ENCODE assay signal across 13 cellular contexts in the genomic region with DNA sequence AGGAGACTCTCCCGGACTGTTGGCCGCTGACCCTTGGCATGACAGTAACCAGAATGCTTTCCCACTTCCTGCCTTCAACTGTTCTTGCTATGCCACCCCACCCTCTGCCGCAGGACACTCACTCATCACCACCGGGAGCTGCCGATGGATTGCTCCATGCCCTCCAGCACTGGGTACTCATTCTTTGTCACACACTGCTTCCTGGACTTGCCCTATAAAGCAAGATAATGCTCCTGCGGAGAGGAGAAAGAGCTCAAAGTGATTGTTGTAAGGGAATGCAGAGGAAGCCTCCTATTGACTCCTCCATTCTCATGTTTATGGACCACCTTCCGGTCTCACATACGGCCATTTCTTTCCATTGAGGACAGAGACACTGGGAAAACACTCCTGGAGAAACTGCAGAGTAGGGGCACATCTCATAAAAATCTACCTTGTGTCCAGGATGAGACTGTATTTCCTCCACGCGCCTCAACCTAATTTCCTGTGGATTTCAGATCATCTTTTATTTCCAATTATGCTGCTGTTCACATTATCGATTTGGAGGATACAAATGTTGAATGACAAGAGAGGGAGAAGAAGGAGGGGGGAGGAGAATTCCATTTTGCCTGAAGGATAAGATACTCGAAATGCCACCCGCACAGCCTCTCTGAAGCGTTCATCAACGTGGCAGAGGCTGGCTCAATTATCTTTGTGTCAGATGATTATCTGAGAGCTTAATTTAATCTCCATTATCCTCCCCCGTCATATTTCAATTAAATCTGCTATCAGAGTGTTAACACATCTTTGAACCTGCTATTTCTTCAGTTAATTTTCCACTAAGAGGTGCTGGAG.
DNase-seq lines count a peak whose midpoint lies in the region; TF ChIP-seq lines count a peak whose summit lies in the region.
"Had no signal": no experiment of that assay in that cellular context is flagged by ENCODE, and none has a peak within 500 bp of the region (broad histone marks: within the 10 kb centered on the region; RNA-seq: fewer than 3 reads in every experiment).

No MANE protein-coding gene starts in this region.

- H3K4me3 ChIP-seq in foreskin fibroblast (ENCODE audit: low read depth in 1 of 2, low read length in 2 of 2) = no peak overlapping the region
- H3K4me3 ChIP-seq: left ventricle myocardium inferior had no signal

- DNase-seq in GM04504 (ENCODE audit: low read depth) (peak; percentile 35), RPMI7951 (ENCODE audit: low read depth) (peak; percentile 99), foreskin fibroblast (peak; percentile 29 to 71), putamen (ENCODE audit: low spot score) (peak; percentile 75), KBM-7 (no peak), NOMO-1 treated with DMSO at 0.1 percent for 48 hours (lab: John Stamatoyannopoulos, UW; ENCODE audit: unreplicated experiment) (no peak), SHP77 (lab: John Stamatoyannopoulos, UW) (no peak)
- no peak for DNase-seq in activated effector memory CD4-positive, alpha-beta T cell treated with anti-CD3 and anti-CD28 coated beads, Interleukin-2, amount 50 U/mL, for 16 hours
- DNase-seq: activated CD4-positive, alpha-beta T cell treated with anti-CD3 and anti-CD28 coated beads for 48 hours; activated gamma-delta T cell; central memory CD4-positive, alpha-beta T cell; left ventricle myocardium inferior; stimulated activated CD4-positive, alpha-beta T cell treated with anti-CD3 and anti-CD28 coated beads, Interleukin-4, amount 100 ng/mL, for 4 hours had no signal

- TF ChIP-seq CTCF in foreskin fibroblast (IDR thresholded peaks at IDR 0.05; ENCODE audit: low read depth, low read length) = no peak

- in situ Hi-C loops in KBM-7 (cut with MboI; ENCODE audit: low pct_unique_long_range_greater_than_20kb, low sequenced_read_pairs) = no loop called here

Comparison
In these comparisons a context has a peak if more than half of its experiments do, and no peak if none do; other contexts are left out.
1. DNase-seq: peak in GM04504 (single experiment), RPMI7951 (single experiment), foreskin fibroblast (2 of 2) and putamen (single experiment); none in KBM-7 (single experiment), NOMO-1 treated with DMSO at 0.1 percent for 48 hours (single experiment), activated effector memory CD4-positive, alpha-beta T cell treated with anti-CD3 and anti-CD28 coated beads, Interleukin-2, amount 50 U/mL, for 16 hours (single experiment) and SHP77 (0 of 2).